In genomic region chr10:82986216-82986615, GRCh38 we compare ENCODE assay signal across 31 cellular contexts.
DNase-seq lines count a peak whose midpoint lies in the region; ATAC-seq, FAIRE-seq and TF ChIP-seq lines count a peak whose summit lies in the region.
"Had no signal": no experiment of that assay in that cellular context is flagged by ENCODE, and none has a peak within 500 bp of the region (broad histone marks: within the 10 kb centered on the region; RNA-seq: fewer than 3 reads in every experiment).

No MANE protein-coding gene starts in this region.

- TF ChIP-seq EP300 in HepG2 (IDR thresholded peaks at IDR 0.05; ENCODE audit: low read depth in 2 of 2, low read length in 2 of 2): no peak
- no peak for TF ChIP-seq EP300 in HepG2 (CRISPR knock-in tag; IDR thresholded peaks at IDR 0.05; ENCODE audit: borderline replicate concordance)
- TF ChIP-seq EP300 in GM12878 (IDR thresholded peaks at IDR 0.05; ENCODE audit: borderline replicate concordance in 1 of 2, control insufficient read depth in 1 of 2, low read depth in 2 of 2, low read length in 2 of 2): no peak

- POLR2A ChIA-PET in HepG2 (lab: Yijun Ruan, JAX): no interaction called here
- POLR2A ChIA-PET in GM12878 (lab: Charles Lee): no interaction called here

- FAIRE-seq in HepG2 (lab: Jason Lieb, UNC): no peak
- FAIRE-seq in GM12878 (lab: Jason Lieb, UNC): no peak
- FAIRE-seq: A204.1, A549, D721Med had no signal

- CTCF ChIA-PET in HepG2 (lab: Yijun Ruan, JAX; ENCODE audit: low intra/inter-chr PET ratio, low total read pairs) (no interaction called here), GM12878 (lab: Yijun Ruan, JAX) (no interaction called here)

- peaks cover 59% of the 10 kb centered on the region for H3K9me3 ChIP-seq in HepG2 (ENCODE audit: low read length)
- H3K9me3 ChIP-seq in right lobe of liver: no peaks in the 10 kb centered on the region
- H3K9me3 ChIP-seq in GM12878 (replicated peaks; ENCODE audit: control insufficient read depth, insufficient read depth, low read length): no peaks in the 10 kb centered on the region
- H3K9me3 ChIP-seq: A549; BE2C; BLaER1; BLaER1 treated with 17β-estradiol and CSF1 and Interleukin-3, amounts not matched to agents 10 nM and 100 nM; Caco-2 had no signal

- ATAC-seq in HepG2 (no peak), right lobe of liver (no peak), GM12878 (no peak)
- ATAC-seq: A549; CD8-positive, alpha-beta T cell had no signal

- H3K9ac ChIP-seq in HepG2 (ENCODE audit: insufficient read depth, low read depth, low read length) (no peak overlapping the region), GM12878 (ENCODE audit: control insufficient read depth, insufficient read depth, low read length) (no peak overlapping the region)
- H3K9ac ChIP-seq: BLaER1; BLaER1 treated with 17β-estradiol and CSF1 and Interleukin-3, amounts not matched to agents 10 nM and 100 nM had no signal

- SMC1A ChIA-PET in GM12878 (lab: Charles Lee; ENCODE audit: uncharacterized antibody, unreplicated experiment): no interaction called here

- H3K4me1 ChIP-seq in HepG2 (ENCODE audit: insufficient read depth, low read length) (no peaks in the 10 kb centered on the region), right lobe of liver (no peaks in the 10 kb centered on the region), GM12878 (ENCODE audit: control insufficient read depth, insufficient read depth, low read length) (no peaks in the 10 kb centered on the region)
- H3K4me1 ChIP-seq: BLaER1; BLaER1 treated with 17β-estradiol and CSF1 and Interleukin-3, amounts not matched to agents 10 nM and 100 nM; Caco-2 had no signal

- H3K27me3 ChIP-seq in HepG2 (ENCODE audit: control insufficient read depth in 1 of 2, insufficient read depth in 2 of 2, low read length in 2 of 2) (no peaks in the 10 kb centered on the region), right lobe of liver (no peaks in the 10 kb centered on the region), GM12878 (replicated peaks in 1 of 2; ENCODE audit: control insufficient read depth in 2 of 2, insufficient read depth in 2 of 2, low read length in 1 of 2) (no peaks in the 10 kb centered on the region)
- H3K27me3 ChIP-seq: BE2C; BLaER1; BLaER1 treated with 17β-estradiol and CSF1 and Interleukin-3, amounts not matched to agents 10 nM and 100 nM had no signal

- H3K36me3 ChIP-seq in HepG2 (replicated peaks in 1 of 2; ENCODE audit: control insufficient read depth in 1 of 2, insufficient read depth in 2 of 2, low read length in 2 of 2) (no peaks in the 10 kb centered on the region), right lobe of liver (no peaks in the 10 kb centered on the region), GM12878 (ENCODE audit: control insufficient read depth in 2 of 2, insufficient read depth in 2 of 2, low read length in 1 of 2) (no peaks in the 10 kb centered on the region)
- H3K36me3 ChIP-seq: BE2C had no signal

- DNase-seq in HepG2 (ENCODE audit: low spot score) (no peak), right lobe of liver (no peak), GM12878 (ENCODE audit: low read depth, low spot score) (no peak), epidermal melanocyte (ENCODE audit: insufficient read length, low spot score) (no peak)
- DNase-seq: 8988T; ACHN; AML-193; BE2C; C1 segment of cervical spinal cord; Caco-2; Calu3; CD4-positive, alpha-beta memory T cell; CD4-positive, alpha-beta T cell; CD4-positive, CD25-positive, alpha-beta regulatory T cell; CD8-positive, alpha-beta memory T cell; CD8-positive, alpha-beta T cell; COR-L47; DMS 273 treated with DMSO at 0.1 percent for 48 hours; DMS153; DMS53; DMS79; DMS79 treated with DMSO at 0.1 percent for 48 hours; DND-41; EL had no signal

- intact Hi-C loops in HepG2 (cut with micrococcal nuclease; ENCODE audit: unreplicated experiment): no loop called here
- intact Hi-C loops in right lobe of liver (cut with DNase I): no loop called here
- intact Hi-C loops in GM12878 (cut with micrococcal nuclease; ENCODE audit: unreplicated experiment): no loop called here

- 48% methylated on average over 10 of the region's 10 CpGs for WGBS in HepG2 (ENCODE audit: low lambda C conversion rate)
- 79% methylated on average over 10 of the region's 10 CpGs for WGBS in right lobe of liver (ENCODE audit: insufficient coverage, low coverage, low lambda C conversion rate, missing lambda C conversion rate)
- WGBS in GM12878 (ENCODE audit: insufficient coverage, insufficient replicate concordance, low lambda C conversion rate, missing lambda C conversion rate): 45% methylated on average over 10 of the region's 10 CpGs

- no peak overlapping the region for H3K4me3 ChIP-seq in HepG2 (replicated peaks in 1 of 3; ENCODE audit: insufficient read depth in 1 of 3, low read depth in 2 of 3, low read length in 3 of 3)
- no peak overlapping the region for H3K4me3 ChIP-seq in right lobe of liver
- H3K4me3 ChIP-seq in GM12878: no peak overlapping the region
- H3K4me3 ChIP-seq: A549; BLaER1; BLaER1 treated with 17β-estradiol and CSF1 and Interleukin-3, amounts not matched to agents 10 nM and 100 nM had no signal

- RAD21 ChIA-PET in GM12878 (lab: Charles Lee; ENCODE audit: unreplicated experiment): no interaction called here

- H3K4me2 ChIP-seq in HepG2 (ENCODE audit: low read depth, low read length) (no peak overlapping the region), GM12878 (ENCODE audit: control insufficient read depth, insufficient read depth) (no peak overlapping the region)
- H3K4me2 ChIP-seq: A549; BLaER1; BLaER1 treated with 17β-estradiol and CSF1 and Interleukin-3, amounts not matched to agents 10 nM and 100 nM had no signal

- TF ChIP-seq CTCF in HepG2 (CRISPR knock-in tag; IDR thresholded peaks at IDR 0.05): no peak
- TF ChIP-seq CTCF in right lobe of liver (IDR thresholded peaks at IDR 0.05): no peak
- no peak for TF ChIP-seq CTCF in GM12878 (IDR thresholded peaks at IDR 0.05 in 2 of 3, conservative IDR thresholded peaks at IDR 0.05 in 1 of 3; ENCODE audit: control insufficient read depth in 2 of 3, extremely low read depth in 1 of 3, insufficient read depth in 1 of 3, low read depth in 3 of 3, low read length in 3 of 3)

- TF ChIP-seq POLR2A in HepG2 (IDR thresholded peaks at IDR 0.05; ENCODE audit: insufficient read depth in 1 of 2, low read depth in 2 of 2, low read length in 2 of 2) (no peak), right lobe of liver (IDR thresholded peaks at IDR 0.05) (no peak), GM12878 (IDR thresholded peaks at IDR 0.05; ENCODE audit: low read depth, low read length) (no peak)

- H4K20me1 ChIP-seq in HepG2 (ENCODE audit: insufficient read depth, low read length) (no peaks in the 10 kb centered on the region), GM12878 (ENCODE audit: control insufficient read depth, insufficient read depth) (no peaks in the 10 kb centered on the region)
- H4K20me1 ChIP-seq: BLaER1; BLaER1 treated with 17β-estradiol and CSF1 and Interleukin-3, amounts not matched to agents 10 nM and 100 nM had no signal

- H3K27ac ChIP-seq in HepG2 (ENCODE audit: extremely low read length, insufficient read depth, low read length) (no peak overlapping the region), right lobe of liver (no peak overlapping the region), GM12878 (ENCODE audit: control insufficient read depth, insufficient read depth) (no peak overlapping the region)
- H3K27ac ChIP-seq: 22Rv1; A549; BLaER1; BLaER1 treated with 17β-estradiol and CSF1 and Interleukin-3, amounts not matched to agents 10 nM and 100 nM; C4-2B had no signal

- in situ Hi-C loops in HepG2 (cut with HindIII; ENCODE audit: extremely low pct_ligation_motif_present, low pct_unique_long_range_greater_than_20kb) (no loop called here), GM12878 (cut with MboI) (no loop called here)

- TF ChIP-seq RAD21 in HepG2 (CRISPR knock-in tag; IDR thresholded peaks at IDR 0.05) (no peak), GM12878 (IDR thresholded peaks at IDR 0.05; ENCODE audit: insufficient read depth, low read depth, low read length) (no peak)

- no TSS peak for BruUV-seq in HepG2 (replicated peaks; lab: Mats Ljungman, UMichigan)
- no TSS peak for BruUV-seq in GM12878 (replicated peaks; lab: Mats Ljungman, UMichigan)

- H3K79me2 ChIP-seq in HepG2 (ENCODE audit: insufficient read depth, low read length) (no peaks in the 10 kb centered on the region), GM12878 (ENCODE audit: control insufficient read depth, insufficient read depth, low read length) (no peaks in the 10 kb centered on the region)

- H2AFZ ChIP-seq in HepG2 (ENCODE audit: low read length): no peak overlapping the region
- H2AFZ ChIP-seq in GM12878 (ENCODE audit: control insufficient read depth, low read depth, low read length): no peak overlapping the region

TF ChIP-seq in HepG2, 621 proteins besides CTCF, POLR2A, EP300 and RAD21 (continues in another document):
- no peak for TF ChIP-seq ZBTB39 (CRISPR knock-in tag; IDR thresholded peaks at IDR 0.05)

TF ChIP-seq in GM12878, 131 proteins besides CTCF, POLR2A, EP300 and RAD21:
- TF ChIP-seq GABPA (IDR thresholded peaks at IDR 0.05; ENCODE audit: low read depth) (no peak), BCL3 (IDR thresholded peaks at IDR 0.05; ENCODE audit: borderline replicate concordance, insufficient read depth, low read depth, low read length, poor library complexity, severe bottlenecking) (peak; percentile 74)

Comparison
In these comparisons a context has a peak if more than half of its experiments do, and no peak if none do; other contexts are left out.
1. Of the 75 proteins assayed by ChIP-seq in both HepG2 and GM12878: peak only in HepG2: none; only in GM12878: BCL3; in both: none; in neither: 74.